In the genomic region with DNA sequence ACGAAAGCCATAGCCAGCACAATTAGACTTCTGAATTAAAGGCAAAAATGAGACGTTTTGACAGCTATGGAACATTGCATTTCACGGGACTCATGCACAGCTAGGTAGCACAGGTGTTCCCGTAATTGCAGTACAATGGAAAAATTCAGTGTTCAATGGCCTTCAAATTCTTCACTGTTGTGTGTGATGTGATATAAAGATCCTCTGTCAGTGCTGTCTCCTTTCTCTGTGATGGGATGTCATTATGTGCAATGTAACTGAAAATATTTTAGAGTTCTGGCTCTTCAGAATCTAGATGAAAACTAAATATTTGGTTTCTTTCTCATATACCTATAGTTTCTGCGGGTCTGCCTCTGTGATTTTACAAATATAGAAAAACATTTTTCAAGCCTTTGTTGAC, we compare ENCODE assay signal across 35 cellular contexts.
"Had no signal": no experiment of that assay in that cellular context is flagged by ENCODE, and none has a peak within 500 bp of the region (broad histone marks: within the 10 kb centered on the region; RNA-seq: fewer than 3 reads in every experiment).

No MANE protein-coding gene starts in this region.

- DNase-seq: Karpas-422, Kasumi-1, KBM-7, KG1, MG63, MM.1S, MV-4-11, NCI-H1048, NCI-H1092, NCI-H1092 treated with DMSO at 0.1 percent for 48 hours, NCI-H1105, NCI-H1105 treated with DMSO at 0.1 percent for 48 hours, NCI-H1417, NCI-H1417 treated with DMSO at 0.1 percent for 48 hours, NCI-H1436, NCI-H1436 treated with DMSO at 0.1 percent for 48 hours, NCI-H1694, NCI-H1694 treated with DMSO at 0.1 percent for 48 hours, NCI-H187, NCI-H187 treated with DMSO at 0.1 percent for 48 hours, NCI-H1930, NCI-H2029, NCI-H2029 treated with DMSO at 0.1 percent for 48 hours, NCI-H2081, NCI-H2081 treated with DMSO at 0.1 percent for 48 hours, NCI-H2107, NCI-H2171, NCI-H2171 treated with DMSO at 0.1 percent for 48 hours, NCI-H2227 treated with DMSO at 0.1 percent for 48 hours, NCI-H226, NCI-H345, NCI-H446, NCI-H446 treated with DMSO at 0.1 percent for 48 hours, NCI-H510A had no signal

- H3K9me3 ChIP-seq: MG63 had no signal

- H3K4me2 ChIP-seq: KMS-11 had no signal

- H3K27ac ChIP-seq: KMS-11 had no signal

- H3K4me3 ChIP-seq: MG63 had no signal

- H3K9ac ChIP-seq: KMS-11 had no signal

- H3K27me3 ChIP-seq: MG63 had no signal

- H3K36me3 ChIP-seq: MG63 had no signal
